Comparison of ENCODE assay signal across 8 cellular contexts in the genomic region with DNA sequence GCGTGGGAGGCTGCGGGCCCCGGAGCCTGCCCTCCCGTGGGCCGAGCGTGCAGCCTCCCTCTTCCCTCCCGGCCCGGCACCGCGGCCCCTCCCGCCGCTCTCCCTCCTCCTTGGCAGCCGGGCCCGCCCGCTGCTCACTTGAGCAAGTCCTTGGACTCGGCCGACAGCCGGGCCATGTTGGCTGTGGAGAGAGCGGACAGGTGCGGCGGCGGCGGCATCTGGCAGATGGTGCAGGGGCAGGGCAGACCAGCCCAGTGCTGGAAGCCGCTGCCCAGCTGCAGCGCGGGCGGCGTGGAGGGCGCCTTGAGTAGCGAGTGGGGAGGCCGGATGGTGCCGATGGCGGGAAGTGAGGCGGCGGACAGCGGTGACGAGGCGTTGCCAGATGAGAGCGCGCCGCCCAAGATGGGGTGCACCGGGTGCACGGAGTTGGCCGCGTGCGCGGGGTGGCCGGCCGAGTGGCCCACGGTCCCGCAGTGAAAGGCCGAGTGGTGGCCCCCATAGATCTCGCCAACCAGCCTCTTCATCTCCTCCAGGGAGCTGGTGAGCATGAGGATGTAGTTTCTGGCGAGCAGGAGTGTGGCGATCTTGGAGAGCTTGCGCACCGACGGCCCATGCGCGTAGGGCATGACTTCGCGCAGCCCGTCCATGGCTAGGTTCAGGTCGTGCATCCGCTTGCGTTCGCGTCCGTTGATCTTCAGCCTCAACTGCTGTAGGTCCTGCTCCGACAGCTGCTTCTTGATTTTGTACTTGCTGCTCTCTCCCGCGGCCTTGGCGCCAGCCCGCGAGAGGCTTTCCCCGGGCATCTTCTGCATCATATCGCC. TPM values are rescaled to one million over a fixed set of nuclear protein-coding genes. Genes with fewer than 3 reads are reported as not detected.
DNase-seq lines count a peak whose midpoint lies in the region; ATAC-seq and TF ChIP-seq lines count a peak whose summit lies in the region.

No MANE protein-coding gene starts in this region.

- H3K4me1 Mint-ChIP-seq in activated CD4-positive, alpha-beta T cell treated with anti-CD3 and anti-CD28 coated beads, Interleukin-2, amount 10 ng/mL, durations not matched to agents 7 days and 5 days: peaks cover 70% of the 10 kb centered on the region
- peaks cover 49% of the 10 kb centered on the region for H3K4me1 Mint-ChIP-seq in activated T-cell treated with anti-CD3 and anti-CD28 coated beads, Interleukin-2, amount 50 U/mL, for 4 hours (ENCODE audit: low read depth)
- peaks cover 92% of the 10 kb centered on the region for H3K4me1 Mint-ChIP-seq in stimulated activated naive CD8-positive, alpha-beta T cell treated with anti-CD3 and anti-CD28 coated beads, Interleukin-15, amount 100 ng/mL, for 72 hours
- no peaks in the 10 kb centered on the region for H3K4me1 Mint-ChIP-seq in Calu3 (ENCODE audit: low read depth, unreplicated experiment)

- H3K9me3 Mint-ChIP-seq in activated CD4-positive, alpha-beta T cell treated with anti-CD3 and anti-CD28 coated beads, Interleukin-2, amount 10 ng/mL, durations not matched to agents 7 days and 5 days: peaks cover 4% of the 10 kb centered on the region
- no peaks in the 10 kb centered on the region for H3K9me3 Mint-ChIP-seq in activated T-cell treated with anti-CD3 and anti-CD28 coated beads, Interleukin-2, amount 50 U/mL, for 4 hours
- H3K9me3 Mint-ChIP-seq in stimulated activated naive CD8-positive, alpha-beta T cell treated with anti-CD3 and anti-CD28 coated beads, Interleukin-15, amount 100 ng/mL, for 72 hours: no peaks in the 10 kb centered on the region
- H3K9me3 Mint-ChIP-seq in Calu3 (ENCODE audit: low read depth, unreplicated experiment): no peaks in the 10 kb centered on the region

- peak overlapping the region; percentile 45 for H3K4me3 Mint-ChIP-seq in activated CD4-positive, alpha-beta T cell treated with anti-CD3 and anti-CD28 coated beads, Interleukin-2, amount 10 ng/mL, durations not matched to agents 7 days and 5 days
- peak overlapping the region; percentile 33 for H3K4me3 Mint-ChIP-seq in activated T-cell treated with anti-CD3 and anti-CD28 coated beads, Interleukin-2, amount 50 U/mL, for 4 hours
- H3K4me3 Mint-ChIP-seq in stimulated activated naive CD8-positive, alpha-beta T cell treated with anti-CD3 and anti-CD28 coated beads, Interleukin-15, amount 100 ng/mL, for 72 hours: peak overlapping the region; percentile 77 to 86
- no peak overlapping the region for H3K4me3 Mint-ChIP-seq in Calu3 (ENCODE audit: low read depth, unreplicated experiment)

- no peak overlapping the region for H3K27ac ChIP-seq in iPS-20b (ENCODE audit: low read length)

- no peak for TF ChIP-seq CTCF in Calu3 (IDR thresholded peaks at IDR 0.05; ENCODE audit: unreplicated experiment)

- H3K9me3 ChIP-seq in iPS-20b (ENCODE audit: insufficient read depth, low read depth, low read length): no peaks in the 10 kb centered on the region

- POLR2A ChIA-PET in activated CD4-positive, alpha-beta T cell treated with anti-CD3 and anti-CD28 coated beads, Interleukin-2, amount 10 ng/mL, durations not matched to agents 7 days and 5 days (lab: Charles Lee): no interaction called here

- H3K4me3 ChIP-seq in iPS-20b (ENCODE audit: low read length): peak overlapping the region; percentile 63

- H3K27ac Mint-ChIP-seq in activated CD4-positive, alpha-beta T cell treated with anti-CD3 and anti-CD28 coated beads, Interleukin-2, amount 10 ng/mL, durations not matched to agents 7 days and 5 days: peak overlapping the region; percentile 75
- peak overlapping the region in 1 of 2 donors; percentile 61 for H3K27ac Mint-ChIP-seq in stimulated activated naive CD8-positive, alpha-beta T cell treated with anti-CD3 and anti-CD28 coated beads, Interleukin-15, amount 100 ng/mL, for 72 hours
- no peak overlapping the region for H3K27ac Mint-ChIP-seq in Calu3 (ENCODE audit: unreplicated experiment)

- peak; percentile 18 to 19 for ATAC-seq in activated T-cell treated with anti-CD3 and anti-CD28 coated beads, Interleukin-2, amount 50 U/mL, for 4 hours
- peak; percentile 44 for ATAC-seq in stimulated activated naive CD8-positive, alpha-beta T cell treated with anti-CD3 and anti-CD28 coated beads, Interleukin-15, amount 100 ng/mL, for 72 hours

- no TSS peak for BruUV-seq in Calu3 (replicated peaks; lab: Mats Ljungman, UMichigan)

- no peak for DNase-seq in activated CD4-positive, alpha-beta T cell treated with anti-CD3 and anti-CD28 coated beads, Interleukin-2, amount 10 ng/mL, durations not matched to agents 7 days and 5 days
- DNase-seq in activated CD4-positive, alpha-beta T cell treated with anti-CD3 and anti-CD28 coated beads for 1 hour: no peak
- DNase-seq in activated T-cell treated with anti-CD3 and anti-CD28 coated beads, Interleukin-2, amount 50 U/mL, for 4 hours: no peak
- peak; percentile 37 to 44 for DNase-seq in stimulated activated naive CD8-positive, alpha-beta T cell treated with anti-CD3 and anti-CD28 coated beads, Interleukin-15, amount 100 ng/mL, for 72 hours
- DNase-seq in stimulated activated naive CD4-positive, alpha-beta T cell treated with Interleukin-2 at 50 U/mL for 16 hours (lab: John Stamatoyannopoulos, UW): no peak
- DNase-seq in occipital lobe (lab: John Stamatoyannopoulos, UW): no peak
- no peak for DNase-seq in Calu3

- peaks cover 100% of the 10 kb centered on the region for H3K27me3 ChIP-seq in iPS-20b (ENCODE audit: insufficient read depth, low read length)

- H3K9ac ChIP-seq in iPS-20b (ENCODE audit: low read depth, low read length): 0 out of 2 replicates have a peak overlapping the region, but pooled peaks have one; percentile 20

- H3K36me3 ChIP-seq in iPS-20b (ENCODE audit: insufficient read depth, low read depth, low read length): no peaks in the 10 kb centered on the region

- intact Hi-C loops in Calu3 (cut with micrococcal nuclease; ENCODE audit: unreplicated experiment): no loop called here

- CTCF ChIA-PET in activated CD4-positive, alpha-beta T cell treated with anti-CD3 and anti-CD28 coated beads, Interleukin-2, amount 10 ng/mL, durations not matched to agents 7 days and 5 days (lab: Charles Lee): interaction anchor here (1.0 kb wide), 1 partner anchor 62 kb away, joined by 3 read pairs; no protein-coding TSS in a partner anchor
- CTCF ChIA-PET in Calu3 (lab: Charles Lee): no interaction called here

- peaks cover 17% of the 10 kb centered on the region for H3K36me3 Mint-ChIP-seq in activated CD4-positive, alpha-beta T cell treated with anti-CD3 and anti-CD28 coated beads, Interleukin-2, amount 10 ng/mL, durations not matched to agents 7 days and 5 days (ENCODE audit: low read depth)
- no peaks in the 10 kb centered on the region for H3K36me3 Mint-ChIP-seq in activated T-cell treated with anti-CD3 and anti-CD28 coated beads, Interleukin-2, amount 50 U/mL, for 4 hours (ENCODE audit: insufficient read depth)
- no peaks in the 10 kb centered on the region for H3K36me3 Mint-ChIP-seq in Calu3 (ENCODE audit: insufficient read depth, unreplicated experiment)

- peaks cover 94% of the 10 kb centered on the region for H3K27me3 Mint-ChIP-seq in activated CD4-positive, alpha-beta T cell treated with anti-CD3 and anti-CD28 coated beads, Interleukin-2, amount 10 ng/mL, durations not matched to agents 7 days and 5 days
- H3K27me3 Mint-ChIP-seq in activated T-cell treated with anti-CD3 and anti-CD28 coated beads, Interleukin-2, amount 50 U/mL, for 4 hours (ENCODE audit: low read depth): peaks cover 96% of the 10 kb centered on the region
- H3K27me3 Mint-ChIP-seq in stimulated activated naive CD8-positive, alpha-beta T cell treated with anti-CD3 and anti-CD28 coated beads, Interleukin-15, amount 100 ng/mL, for 72 hours: peaks cover 100% of the 10 kb centered on the region
- peaks cover 46% of the 10 kb centered on the region for H3K27me3 Mint-ChIP-seq in Calu3 (ENCODE audit: unreplicated experiment)

- peaks cover 30% of the 10 kb centered on the region for H3K4me1 ChIP-seq in iPS-20b (ENCODE audit: insufficient read depth, low read length)

RNA-seq across cellular contexts. Expression of a gene that starts 0.8 kb away (rescaled TPM):
- not detected for total RNA-seq in activated CD4-positive, alpha-beta T cell treated with anti-CD3 and anti-CD28 coated beads, Interleukin-2, amount 10 ng/mL, durations not matched to agents 7 days and 5 days
- not detected for total RNA-seq in activated T-cell treated with anti-CD3 and anti-CD28 coated beads, Interleukin-2, amount 50 U/mL, for 4 hours
- not detected for total RNA-seq in occipital lobe
- total RNA-seq in Calu3 (2022): not detected in 2 replicates

Comparison
In these comparisons a context has a peak if more than half of its experiments do, and no peak if none do; other contexts are left out.
1. DNase-seq: peak in stimulated activated naive CD8-positive, alpha-beta T cell treated with anti-CD3 and anti-CD28 coated beads, Interleukin-15, amount 100 ng/mL, for 72 hours (2 of 2); none in activated CD4-positive, alpha-beta T cell treated with anti-CD3 and anti-CD28 coated beads, Interleukin-2, amount 10 ng/mL, durations not matched to agents 7 days and 5 days (single experiment), activated CD4-positive, alpha-beta T cell treated with anti-CD3 and anti-CD28 coated beads for 1 hour (single experiment), activated T-cell treated with anti-CD3 and anti-CD28 coated beads, Interleukin-2, amount 50 U/mL, for 4 hours (single experiment), stimulated activated naive CD4-positive, alpha-beta T cell treated with Interleukin-2 at 50 U/mL for 16 hours (single experiment), occipital lobe (single experiment) and Calu3 (single experiment).